8 cellular contexts compared by ENCODE assay signal in genomic region chr5:1800470-1801060, GRCh38. TPM values are rescaled to one million over a fixed set of nuclear protein-coding genes. Genes with fewer than 3 reads are reported as not detected.
DNase-seq lines count a peak whose midpoint lies in the region; ATAC-seq lines count a peak whose summit lies in the region.

No MANE protein-coding gene starts in this region.

- H3K4me1 ChIP-seq in HUES6 (ENCODE audit: control insufficient read depth, insufficient read depth, low read length) (peaks cover 5% of the 10 kb centered on the region; the same call in 1 of the 2 replicates), mononuclear cell (ENCODE audit: insufficient read depth, low read length) (peaks cover 32% of the 10 kb centered on the region), aorta (ENCODE audit: control insufficient read depth in 1 of 2, insufficient read depth in 2 of 2, low read length in 2 of 2) (no peaks in the 10 kb centered on the region)

- DNase-seq in activated CD4-positive, alpha-beta T cell treated with anti-CD3 and anti-CD28 coated beads for 48 hours = peak; percentile 20
- DNase-seq in activated CD4-positive, alpha-beta T cell treated with anti-CD3 and anti-CD28 coated beads for 1 hour = no peak
- peak; percentile 44 for DNase-seq in SW480 (ENCODE audit: low spot score)
- peak; percentile 47 for DNase-seq in effector CD4-positive, alpha-beta T cell
- peak; percentile 48 to 75 for DNase-seq in aorta

- H3K36me3 ChIP-seq in HUES6 (ENCODE audit: control insufficient read depth, insufficient read depth, low read length) (peaks cover 56% of the 10 kb centered on the region), aorta (ENCODE audit: control insufficient read depth in 1 of 2, insufficient read depth in 2 of 2, low read length in 1 of 2) (peaks cover 0 to 5% of the 10 kb centered on the region in 2 donors)

- no peaks in the 10 kb centered on the region for H3K27me3 ChIP-seq in HUES6 (ENCODE audit: control insufficient read depth, insufficient read depth, low read length)
- H3K27me3 ChIP-seq in mononuclear cell (ENCODE audit: insufficient read depth, low read length) = no peaks in the 10 kb centered on the region
- H3K27me3 ChIP-seq in aorta (ENCODE audit: control insufficient read depth in 1 of 2, insufficient read depth in 2 of 2, low read length in 1 of 2) = no peaks in the 10 kb centered on the region

- H3K9me3 ChIP-seq in HUES6 (ENCODE audit: control insufficient read depth, insufficient read depth, low read depth, low read length) (no peaks in the 10 kb centered on the region), mononuclear cell (ENCODE audit: low read depth, low read length) (no peaks in the 10 kb centered on the region), aorta (ENCODE audit: control insufficient read depth, low read length) (no peaks in the 10 kb centered on the region)

- 8 to 9% methylated on average over 20 of the region's 20 CpGs for WGBS in aorta, 2 donors

- peak overlapping the region; percentile 98 for H3K4me3 ChIP-seq in HUES6 (ENCODE audit: low read depth, low read length)
- peak overlapping the region; percentile 82 for H3K4me3 ChIP-seq in mononuclear cell (ENCODE audit: low read length)
- peak overlapping the region; percentile 64 to 71 for H3K4me3 ChIP-seq in aorta (ENCODE audit: low read length in 2 of 2)

- H3K27ac ChIP-seq in HUES6 (ENCODE audit: low read depth, low read length) = peak overlapping the region; percentile 93; the same call in 1 of the 2 replicates
- H3K27ac ChIP-seq in aorta (ENCODE audit: low read depth in 1 of 2, low read length in 2 of 2) = peak overlapping the region in 1 of 2 donors; percentile 30

- peak overlapping the region; percentile 99 for H3K9ac ChIP-seq in HUES6 (ENCODE audit: low read length)

- ATAC-seq in aorta (ENCODE audit: low FRiP score) (no peak), GM19463 (IDR thresholded peaks at IDR 0.05; ENCODE audit: unreplicated experiment) (no peak)

- intact Hi-C loops in aorta (cut with DNase I) = no loop called here

RNA-seq across cellular contexts. Expression of gene NDUFS6, which starts 0.6 kb away (rescaled TPM):
- total RNA-seq in mononuclear cell (10.3 TPM), aorta (10 to 100 TPM; 16.7 to 24.2 TPM)
- 10 to 100 TPM; 46.6 to 64.9 TPM for polyA plus RNA-seq in aorta

RNA-seq across cellular contexts. Expression of gene MRPL36, which starts 0.9 kb away (rescaled TPM):
- 13.2 TPM for total RNA-seq in mononuclear cell
- total RNA-seq in aorta = 10 to 100 TPM; 25.1 to 28.5 TPM
- polyA plus RNA-seq in aorta = 10 to 100 TPM; 49.5 to 62.2 TPM
